Comparison of ENCODE assay signal across 8 cellular contexts in the genomic region with DNA sequence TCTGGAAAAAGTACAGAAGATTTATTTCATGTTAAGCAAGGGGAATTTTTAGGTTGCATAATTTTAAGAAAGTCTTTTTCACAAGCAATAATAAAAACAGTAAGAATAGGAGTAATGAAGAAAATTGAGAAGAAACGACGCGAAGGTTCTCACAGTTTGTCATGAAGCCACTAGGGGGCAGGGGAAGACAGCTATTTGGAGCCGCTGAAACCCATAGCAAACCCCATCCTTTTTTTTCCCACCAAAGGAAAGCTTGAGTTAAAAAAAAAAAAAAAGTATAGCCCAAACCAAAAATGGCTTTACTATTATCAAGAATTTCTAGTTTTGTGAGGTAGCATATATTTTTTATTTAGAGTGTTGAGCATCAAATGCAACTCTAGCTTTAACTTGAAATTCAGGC.
DNase-seq lines count a peak whose midpoint lies in the region; ATAC-seq, FAIRE-seq and TF ChIP-seq lines count a peak whose summit lies in the region.

No MANE protein-coding gene starts in this region.

- H2AFZ ChIP-seq in hepatocyte, result no peak overlapping the region

- H3K36me3 ChIP-seq in hepatocyte (replicated peaks; ENCODE audit: insufficient read depth, low read depth), result no peaks in the 10 kb centered on the region
- no peaks in the 10 kb centered on the region for H3K36me3 ChIP-seq in spleen

- no peaks in the 10 kb centered on the region for H3K9me2 ChIP-seq in hepatocyte (replicated peaks; ENCODE audit: insufficient read depth)

- 8% methylated on average over 4 of the region's 4 CpGs for WGBS in hepatocyte (ENCODE audit: low lambda C conversion rate, missing lambda C conversion rate)
- WGBS in spleen, 5 donors, result 0 to 1% (median 1%) methylated on average over 4 of the region's 4 CpGs

- peak; percentile 8 to 51 for DNase-seq in NCI-H524 (lab: John Stamatoyannopoulos, UW)
- no peak for DNase-seq in NCI-H524 treated with DMSO at 0.1 percent for 48 hours (lab: John Stamatoyannopoulos, UW)
- peak; percentile 61 for DNase-seq in Jurkat, Clone E6-1 (ENCODE audit: low read depth, low spot score)
- peak; percentile 24 for DNase-seq in RCC 7860 (ENCODE audit: low spot score)
- DNase-seq in amniotic epithelial cell (ENCODE audit: low read depth), result peak; percentile 49
- peak; percentile 84 for DNase-seq in hepatocyte (ENCODE audit: low spot score)
- no peak for DNase-seq in spleen

- H3K4me1 ChIP-seq in hepatocyte (ENCODE audit: insufficient read depth), result no peaks in the 10 kb centered on the region
- no peaks in the 10 kb centered on the region for H3K4me1 ChIP-seq in spleen

- no peak for TF ChIP-seq POLR2A in spleen (IDR thresholded peaks at IDR 0.05)

- no peaks in the 10 kb centered on the region for H3K79me2 ChIP-seq in hepatocyte

- no peaks in the 10 kb centered on the region for H3K9me3 ChIP-seq in hepatocyte (ENCODE audit: low read depth)
- H3K9me3 ChIP-seq in spleen, result peaks cover 0 to 11% (median 9%) of the 10 kb centered on the region in 8 donors

- intact Hi-C loops in spleen (cut with DNase I; ENCODE audit: low total_unique reads), result loop anchor here (5.0 kb wide), 2 partner anchors 306 to 426 kb away; no protein-coding TSS in a partner anchor

- no peak overlapping the region for H3K4me2 ChIP-seq in hepatocyte

- H3K4me3 ChIP-seq in Jurkat, Clone E6-1 (ENCODE audit: low read length), result no peak overlapping the region
- H3K4me3 ChIP-seq in hepatocyte (no peak overlapping the region), spleen (no peak overlapping the region)

- no peaks in the 10 kb centered on the region for H4K20me1 ChIP-seq in hepatocyte (ENCODE audit: insufficient read depth, poor library complexity, severe bottlenecking)

- H3K27ac ChIP-seq in hepatocyte (no peak overlapping the region), spleen (no peak overlapping the region)

- FAIRE-seq in RCC 7860 (lab: Jason Lieb, UNC), result peak; percentile 30

- TF ChIP-seq CTCF in hepatocyte (IDR thresholded peaks at IDR 0.05; ENCODE audit: poor library complexity), result peak; percentile 90
- peak; percentile 47 to 85 (median 79) for TF ChIP-seq CTCF in spleen (IDR thresholded peaks at IDR 0.05 in 8 of 11, conservative IDR thresholded peaks at IDR 0.05 in 3 of 11)

- ATAC-seq in HG02588 (IDR thresholded peaks at IDR 0.05; ENCODE audit: unreplicated experiment), result no peak

- H3K27me3 ChIP-seq in hepatocyte (peaks cover 14% of the 10 kb centered on the region), spleen (replicated peaks in 1 of 7) (peaks cover 0 to 16% (median 0%) of the 10 kb centered on the region in 7 donors)

Comparison
In these comparisons a context has a peak if more than half of its experiments do, and no peak if none do; other contexts are left out.
1. DNase-seq: peak in NCI-H524 (2 of 2), Jurkat, Clone E6-1 (single experiment), RCC 7860 (single experiment), amniotic epithelial cell (single experiment) and hepatocyte (single experiment); none in NCI-H524 treated with DMSO at 0.1 percent for 48 hours (single experiment) and spleen (single experiment).